16 cellular contexts compared by ENCODE assay signal in genomic region chr1:177032434-177032833, GRCh38.
DNase-seq lines count a peak whose midpoint lies in the region; ATAC-seq and TF ChIP-seq lines count a peak whose summit lies in the region.
"Had no signal": no experiment of that assay in that cellular context is flagged by ENCODE, and none has a peak within 500 bp of the region (broad histone marks: within the 10 kb centered on the region; RNA-seq: fewer than 3 reads in every experiment).

No MANE protein-coding gene starts in this region.

- DNase-seq in A172 (ENCODE audit: low spot score), result peak; percentile 5
- peak; percentile 93 for DNase-seq in NCI-H1105 treated with DMSO at 0.1 percent for 48 hours (lab: John Stamatoyannopoulos, UW)
- DNase-seq in NCI-H748 (lab: John Stamatoyannopoulos, UW; ENCODE audit: unreplicated experiment), result peak; percentile 82
- peak; percentile 27 for DNase-seq in ecto neural progenitor cell (ENCODE audit: low spot score)
- DNase-seq in tibial nerve (ENCODE audit: low spot score in 2 of 2), result no peak
- DNase-seq in NCI-H1436 (lab: John Stamatoyannopoulos, UW), result no peak
- no peak for DNase-seq in GM10266 (ENCODE audit: extremely low spot score)
- DNase-seq: EL, KG1, NCI-H187, PC-3 had no signal

- no peak for ATAC-seq in HG03342 (IDR thresholded peaks at IDR 0.05; ENCODE audit: unreplicated experiment)
- ATAC-seq: A549, GM23338, HepG2, PC-3 had no signal

- H3K27ac ChIP-seq in tibial nerve, result no peak overlapping the region
- H3K27ac ChIP-seq: A549, SJSA1 had no signal

- no peaks in the 10 kb centered on the region for H3K4me1 ChIP-seq in tibial nerve
- H3K4me1 ChIP-seq: A549, SJSA1 had no signal

- no peak for TF ChIP-seq POLR2A in tibial nerve (IDR thresholded peaks at IDR 0.05)

- H3K27me3 ChIP-seq in tibial nerve, result no peaks in the 10 kb centered on the region

- no peak for TF ChIP-seq CTCF in tibial nerve (IDR thresholded peaks at IDR 0.05)
- no peak for TF ChIP-seq CTCF in GM10266 (IDR thresholded peaks at IDR 0.05; ENCODE audit: control insufficient read depth, insufficient read depth, low read depth, missing control alignments)

- TF ChIP-seq EP300 in tibial nerve (IDR thresholded peaks at IDR 0.05), result no peak

- 89 to 93% methylated on average over 10 to 22 of the region's 22 CpGs for WGBS in tibial nerve, 2 donors

- no peaks in the 10 kb centered on the region for H3K9me3 ChIP-seq in tibial nerve
- H3K9me3 ChIP-seq: A549, SJSA1 had no signal

- no peaks in the 10 kb centered on the region for H3K36me3 ChIP-seq in tibial nerve
- H3K36me3 ChIP-seq: SJSA1 had no signal

- H3K4me3 ChIP-seq in tibial nerve, result no peak overlapping the region
- H3K4me3 ChIP-seq: A549, GM23338, SJSA1 had no signal

Comparison
In these comparisons a context has a peak if more than half of its experiments do, and no peak if none do; other contexts are left out.
1. DNase-seq: peak in A172 (single experiment), NCI-H1105 treated with DMSO at 0.1 percent for 48 hours (single experiment), NCI-H748 (single experiment) and ecto neural progenitor cell (single experiment); none in tibial nerve (0 of 2), NCI-H1436 (single experiment) and GM10266 (single experiment).